8 cellular contexts compared by ENCODE assay signal in genomic region chr11:57325735-57326048, GRCh38. TPM values are rescaled to one million over a fixed set of nuclear protein-coding genes. Genes with fewer than 3 reads are reported as not detected.
DNase-seq lines count a peak whose midpoint lies in the region; ATAC-seq, FAIRE-seq and TF ChIP-seq lines count a peak whose summit lies in the region.

No MANE protein-coding gene starts in this region.

- H3K4me3 ChIP-seq in SJCRH30 (peak overlapping the region; percentile 65), esophagus squamous epithelium (peak overlapping the region; percentile 86 to 93 (median 88)), osteoblast (ENCODE audit: insufficient read depth, low read length) (peak overlapping the region; percentile 96)

- intact Hi-C loops in esophagus squamous epithelium (cut with DNase I): no loop called here

- H2AFZ ChIP-seq in osteoblast (ENCODE audit: low read length): peak overlapping the region; percentile 97

- no peak for FAIRE-seq in GM12891 (lab: Jason Lieb, UNC)

- ATAC-seq in HG03520 (IDR thresholded peaks at IDR 0.05; ENCODE audit: unreplicated experiment): no peak

- WGBS in esophagus squamous epithelium, 2 donors: 13 to 14% methylated on average over 4 to 6 of the region's 6 CpGs

- peak overlapping the region; percentile 78 for H3K27ac ChIP-seq in SJCRH30
- peak overlapping the region; percentile 96 to 100 (median 99) for H3K27ac ChIP-seq in esophagus squamous epithelium
- peak overlapping the region; percentile 99 for H3K27ac ChIP-seq in osteoblast (ENCODE audit: low read depth, low read length)

- H3K79me2 ChIP-seq in osteoblast (ENCODE audit: insufficient read depth, low read length): peaks cover 35% of the 10 kb centered on the region

- H3K4me1 ChIP-seq in SJCRH30: peaks cover 21% of the 10 kb centered on the region
- peaks cover 30 to 51% (median 35%) of the 10 kb centered on the region in 3 donors for H3K4me1 ChIP-seq in esophagus squamous epithelium
- H3K4me1 ChIP-seq in osteoblast (ENCODE audit: insufficient read depth, low read length): peaks cover 41% of the 10 kb centered on the region

- H3K27me3 ChIP-seq in SJCRH30 (no peaks in the 10 kb centered on the region), esophagus squamous epithelium (no peaks in the 10 kb centered on the region), osteoblast (ENCODE audit: insufficient read depth, low read length) (no peaks in the 10 kb centered on the region)

- TF ChIP-seq POLR2A in esophagus squamous epithelium (IDR thresholded peaks at IDR 0.05) (no peak), GM12891 (IDR thresholded peaks at IDR 0.05; ENCODE audit: low read depth, low read length) (no peak)

- peaks cover 17% of the 10 kb centered on the region for H4K20me1 ChIP-seq in osteoblast (ENCODE audit: insufficient read depth, low read length)

- peak overlapping the region; percentile 97 for H3K4me2 ChIP-seq in osteoblast (ENCODE audit: insufficient read depth, low read length)

- H3K9me3 ChIP-seq in SJCRH30 (replicated peaks): no peaks in the 10 kb centered on the region
- H3K9me3 ChIP-seq in esophagus squamous epithelium: no peaks in the 10 kb centered on the region
- no peaks in the 10 kb centered on the region for H3K9me3 ChIP-seq in osteoblast (ENCODE audit: low read depth, low read length)

- DNase-seq in NCI-H2029 (lab: John Stamatoyannopoulos, UW) (peak; percentile 63), NCI-H2029 treated with DMSO at 0.1 percent for 48 hours (lab: John Stamatoyannopoulos, UW) (no peak), SJCRH30 (no peak), esophagus squamous epithelium (lab: John Stamatoyannopoulos, UW) (no peak), osteoblast (ENCODE audit: insufficient read length, low spot score, missing footprints) (no peak), epidermal melanocyte (ENCODE audit: insufficient read length, low spot score) (no peak), GM12891 (ENCODE audit: insufficient read length, low spot score) (no peak)

- H3K36me3 ChIP-seq in SJCRH30: peaks cover 47% of the 10 kb centered on the region
- H3K36me3 ChIP-seq in esophagus squamous epithelium: peaks cover 11 to 50% (median 25%) of the 10 kb centered on the region in 3 donors
- H3K36me3 ChIP-seq in osteoblast (ENCODE audit: insufficient read depth, low read length): peaks cover 52% of the 10 kb centered on the region

- TF ChIP-seq CTCF in esophagus squamous epithelium (IDR thresholded peaks at IDR 0.05) (no peak), osteoblast (IDR thresholded peaks at IDR 0.05; ENCODE audit: extremely low read depth, low read depth, low read length) (no peak)

TF ChIP-seq in GM12891, 5 proteins besides CTCF, POLR2A, EP300 and RAD21:
- TF ChIP-seq TAF1 (IDR thresholded peaks at IDR 0.05; ENCODE audit: low read depth, low read length) (no peak), PAX5 (IDR thresholded peaks at IDR 0.05; ENCODE audit: insufficient read depth, low read length, severe bottlenecking) (no peak), POLR2AphosphoS5 (IDR thresholded peaks at IDR 0.05; ENCODE audit: low read depth, low read length) (no peak), POU2F2 (IDR thresholded peaks at IDR 0.05; ENCODE audit: low read depth, low read length) (no peak), SPI1 (IDR thresholded peaks at IDR 0.05; ENCODE audit: low read depth, low read length) (no peak)

RNA-seq across cellular contexts. Expression of gene TNKS1BP1, which starts 0.9 kb away (rescaled TPM):
- total RNA-seq in SJCRH30 (2014; rRNA removed; shearing (Covaris generic)): 53.5 and 70.9 TPM in 2 replicates
- total RNA-seq in esophagus squamous epithelium (100 to 1,000 TPM in 3 of 4 donors, 10 to 100 TPM in 1; 94.6 to 212 (median 124) TPM), osteoblast (71.6 and 74.6 TPM in 2 replicates)
- 6.6 TPM for polyA plus RNA-seq in GM12891 (2012; ENCODE audit: low read depth, missing spikeins)

RNA-seq across cellular contexts. Expression of gene SSRP1, which starts 10.0 kb away (rescaled TPM):
- total RNA-seq in SJCRH30 (2014; rRNA removed; shearing (Covaris generic)): 248 and 249 TPM in 2 replicates
- total RNA-seq in esophagus squamous epithelium: 10 to 100 TPM; 49.0 to 98.8 (median 81.3) TPM
- 55.4 and 58.0 TPM in 2 replicates for total RNA-seq in osteoblast
- polyA plus RNA-seq in GM12891 (2012; ENCODE audit: low read depth, missing spikeins): 89.8 TPM

RNA-seq across cellular contexts. Expression of gene P2RX3, which starts 12.5 kb away (rescaled TPM):
- not detected in 2 replicates for total RNA-seq in SJCRH30 (2014; rRNA removed; shearing (Covaris generic))
- not detected for total RNA-seq in esophagus squamous epithelium
- not detected in 2 replicates for total RNA-seq in osteoblast
- polyA plus RNA-seq in GM12891 (2012; ENCODE audit: low read depth, missing spikeins): not detected

RNA-seq across cellular contexts. Expression of gene PRG3, which starts 55.3 kb away (rescaled TPM):
- total RNA-seq in SJCRH30 (2014; rRNA removed; shearing (Covaris generic)): not detected in 2 replicates
- total RNA-seq in esophagus squamous epithelium: not detected
- total RNA-seq in osteoblast: not detected in 2 replicates
- polyA plus RNA-seq in GM12891 (2012; ENCODE audit: low read depth, missing spikeins): not detected
